Comparison of ENCODE assay signal across 1 cellular context in the genomic region with DNA sequence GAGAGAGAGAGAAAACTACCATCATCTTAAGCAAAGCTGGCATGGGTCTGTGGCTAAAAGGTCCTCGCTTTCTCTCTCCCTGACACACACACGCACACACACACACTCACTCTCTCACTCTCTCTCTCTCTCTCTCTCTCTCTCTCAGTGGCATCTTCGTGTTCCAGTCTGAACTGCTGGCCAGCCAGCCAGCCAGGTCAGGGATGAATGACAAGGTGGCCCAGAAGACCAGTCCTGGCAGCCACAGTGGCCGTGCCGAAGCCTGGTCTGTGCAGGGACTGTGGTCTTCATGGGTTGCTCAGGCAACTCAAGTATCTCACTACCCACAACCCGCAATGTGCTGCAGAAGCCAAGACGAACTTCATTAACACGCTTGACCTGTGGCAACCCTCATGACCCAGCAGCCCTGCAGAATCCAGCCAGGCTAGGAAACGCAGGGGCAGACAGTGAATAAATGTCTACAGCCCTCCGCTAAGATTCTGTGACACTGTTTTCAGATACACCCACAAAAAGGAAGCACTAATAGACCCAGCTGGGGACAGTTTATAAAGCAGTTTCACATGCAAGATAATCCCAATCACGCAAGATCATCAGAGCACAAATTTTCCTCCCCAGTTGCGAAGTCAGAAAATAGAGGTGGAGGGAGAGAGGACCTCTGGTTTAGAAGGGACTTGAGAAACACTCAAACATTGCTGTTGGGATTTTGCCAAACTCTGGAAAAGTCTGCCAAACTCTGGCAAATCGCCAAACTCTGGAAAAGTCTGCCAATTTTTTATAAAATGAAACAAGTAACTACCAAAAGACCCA.
TF ChIP-seq lines count a peak whose summit lies in the region.

No MANE protein-coding gene starts in this region.

TF ChIP-seq in HEK293, 187 proteins besides CTCF, POLR2A, EP300 and RAD21 (continued from another document):
- TF ChIP-seq, protein P1, sequence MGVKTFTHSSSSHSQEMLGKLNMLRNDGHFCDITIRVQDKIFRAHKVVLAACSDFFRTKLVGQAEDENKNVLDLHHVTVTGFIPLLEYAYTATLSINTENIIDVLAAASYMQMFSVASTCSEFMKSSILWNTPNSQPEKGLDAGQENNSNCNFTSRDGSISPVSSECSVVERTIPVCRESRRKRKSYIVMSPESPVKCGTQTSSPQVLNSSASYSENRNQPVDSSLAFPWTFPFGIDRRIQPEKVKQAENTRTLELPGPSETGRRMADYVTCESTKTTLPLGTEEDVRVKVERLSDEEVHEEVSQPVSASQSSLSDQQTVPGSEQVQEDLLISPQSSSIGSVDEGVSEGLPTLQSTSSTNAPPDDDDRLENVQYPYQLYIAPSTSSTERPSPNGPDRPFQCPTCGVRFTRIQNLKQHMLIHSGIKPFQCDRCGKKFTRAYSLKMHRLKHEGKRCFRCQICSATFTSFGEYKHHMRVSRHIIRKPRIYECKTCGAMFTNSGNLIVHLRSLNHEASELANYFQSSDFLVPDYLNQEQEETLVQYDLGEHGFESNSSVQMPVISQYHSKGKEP (tag by site-specific recombination; IDR thresholded peaks at IDR 0.05), result 0 out of 2 replicates have a peak, but pooled peaks have one; percentile 26
- no peak for TF ChIP-seq KLF7 (tag by site-specific recombination; IDR thresholded peaks at IDR 0.05; ENCODE audit: borderline replicate concordance)
- TF ChIP-seq ZNF830 (tag by site-specific recombination; IDR thresholded peaks at IDR 0.05; ENCODE audit: low read depth), result peak; percentile 52; the same call in 1 of the 2 replicates
- TF ChIP-seq YY2 (tag by site-specific recombination; IDR thresholded peaks at IDR 0.05), result no peak
- TF ChIP-seq, protein P2, sequence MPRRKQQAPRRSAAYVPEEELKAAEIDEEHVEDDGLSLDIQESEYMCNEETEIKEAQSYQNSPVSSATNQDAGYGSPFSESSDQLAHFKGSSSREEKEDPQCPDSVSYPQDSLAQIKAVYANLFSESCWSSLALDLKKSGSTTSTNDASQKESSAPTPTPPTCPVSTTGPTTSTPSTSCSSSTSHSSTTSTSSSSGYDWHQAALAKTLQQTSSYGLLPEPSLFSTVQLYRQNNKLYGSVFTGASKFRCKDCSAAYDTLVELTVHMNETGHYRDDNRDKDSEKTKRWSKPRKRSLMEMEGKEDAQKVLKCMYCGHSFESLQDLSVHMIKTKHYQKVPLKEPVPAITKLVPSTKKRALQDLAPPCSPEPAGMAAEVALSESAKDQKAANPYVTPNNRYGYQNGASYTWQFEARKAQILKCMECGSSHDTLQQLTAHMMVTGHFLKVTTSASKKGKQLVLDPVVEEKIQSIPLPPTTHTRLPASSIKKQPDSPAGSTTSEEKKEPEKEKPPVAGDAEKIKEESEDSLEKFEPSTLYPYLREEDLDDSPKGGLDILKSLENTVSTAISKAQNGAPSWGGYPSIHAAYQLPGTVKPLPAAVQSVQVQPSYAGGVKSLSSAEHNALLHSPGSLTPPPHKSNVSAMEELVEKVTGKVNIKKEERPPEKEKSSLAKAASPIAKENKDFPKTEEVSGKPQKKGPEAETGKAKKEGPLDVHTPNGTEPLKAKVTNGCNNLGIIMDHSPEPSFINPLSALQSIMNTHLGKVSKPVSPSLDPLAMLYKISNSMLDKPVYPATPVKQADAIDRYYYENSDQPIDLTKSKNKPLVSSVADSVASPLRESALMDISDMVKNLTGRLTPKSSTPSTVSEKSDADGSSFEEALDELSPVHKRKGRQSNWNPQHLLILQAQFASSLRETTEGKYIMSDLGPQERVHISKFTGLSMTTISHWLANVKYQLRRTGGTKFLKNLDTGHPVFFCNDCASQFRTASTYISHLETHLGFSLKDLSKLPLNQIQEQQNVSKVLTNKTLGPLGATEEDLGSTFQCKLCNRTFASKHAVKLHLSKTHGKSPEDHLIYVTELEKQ (tag by site-specific recombination; IDR thresholded peaks at IDR 0.05; ENCODE audit: borderline replicate concordance), result no peak
- TF ChIP-seq ZNF660 (tag by site-specific recombination; IDR thresholded peaks at IDR 0.05), result peak; percentile 67; the same call in 1 of the 2 replicates
- TF ChIP-seq, protein P3, sequence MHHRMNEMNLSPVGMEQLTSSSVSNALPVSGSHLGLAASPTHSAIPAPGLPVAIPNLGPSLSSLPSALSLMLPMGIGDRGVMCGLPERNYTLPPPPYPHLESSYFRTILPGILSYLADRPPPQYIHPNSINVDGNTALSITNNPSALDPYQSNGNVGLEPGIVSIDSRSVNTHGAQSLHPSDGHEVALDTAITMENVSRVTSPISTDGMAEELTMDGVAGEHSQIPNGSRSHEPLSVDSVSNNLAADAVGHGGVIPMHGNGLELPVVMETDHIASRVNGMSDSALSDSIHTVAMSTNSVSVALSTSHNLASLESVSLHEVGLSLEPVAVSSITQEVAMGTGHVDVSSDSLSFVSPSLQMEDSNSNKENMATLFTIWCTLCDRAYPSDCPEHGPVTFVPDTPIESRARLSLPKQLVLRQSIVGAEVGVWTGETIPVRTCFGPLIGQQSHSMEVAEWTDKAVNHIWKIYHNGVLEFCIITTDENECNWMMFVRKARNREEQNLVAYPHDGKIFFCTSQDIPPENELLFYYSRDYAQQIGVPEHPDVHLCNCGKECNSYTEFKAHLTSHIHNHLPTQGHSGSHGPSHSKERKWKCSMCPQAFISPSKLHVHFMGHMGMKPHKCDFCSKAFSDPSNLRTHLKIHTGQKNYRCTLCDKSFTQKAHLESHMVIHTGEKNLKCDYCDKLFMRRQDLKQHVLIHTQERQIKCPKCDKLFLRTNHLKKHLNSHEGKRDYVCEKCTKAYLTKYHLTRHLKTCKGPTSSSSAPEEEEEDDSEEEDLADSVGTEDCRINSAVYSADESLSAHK (tag by site-specific recombination; IDR thresholded peaks at IDR 0.05), result 0 out of 2 replicates have a peak, but pooled peaks have one; percentile 15
- TF ChIP-seq, protein P4, sequence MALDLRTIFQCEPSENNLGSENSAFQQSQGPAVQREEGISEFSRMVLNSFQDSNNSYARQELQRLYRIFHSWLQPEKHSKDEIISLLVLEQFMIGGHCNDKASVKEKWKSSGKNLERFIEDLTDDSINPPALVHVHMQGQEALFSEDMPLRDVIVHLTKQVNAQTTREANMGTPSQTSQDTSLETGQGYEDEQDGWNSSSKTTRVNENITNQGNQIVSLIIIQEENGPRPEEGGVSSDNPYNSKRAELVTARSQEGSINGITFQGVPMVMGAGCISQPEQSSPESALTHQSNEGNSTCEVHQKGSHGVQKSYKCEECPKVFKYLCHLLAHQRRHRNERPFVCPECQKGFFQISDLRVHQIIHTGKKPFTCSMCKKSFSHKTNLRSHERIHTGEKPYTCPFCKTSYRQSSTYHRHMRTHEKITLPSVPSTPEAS (tag by site-specific recombination; IDR thresholded peaks at IDR 0.05), result peak; percentile 22; the same call in 1 of the 2 replicates
- TF ChIP-seq, protein P5, sequence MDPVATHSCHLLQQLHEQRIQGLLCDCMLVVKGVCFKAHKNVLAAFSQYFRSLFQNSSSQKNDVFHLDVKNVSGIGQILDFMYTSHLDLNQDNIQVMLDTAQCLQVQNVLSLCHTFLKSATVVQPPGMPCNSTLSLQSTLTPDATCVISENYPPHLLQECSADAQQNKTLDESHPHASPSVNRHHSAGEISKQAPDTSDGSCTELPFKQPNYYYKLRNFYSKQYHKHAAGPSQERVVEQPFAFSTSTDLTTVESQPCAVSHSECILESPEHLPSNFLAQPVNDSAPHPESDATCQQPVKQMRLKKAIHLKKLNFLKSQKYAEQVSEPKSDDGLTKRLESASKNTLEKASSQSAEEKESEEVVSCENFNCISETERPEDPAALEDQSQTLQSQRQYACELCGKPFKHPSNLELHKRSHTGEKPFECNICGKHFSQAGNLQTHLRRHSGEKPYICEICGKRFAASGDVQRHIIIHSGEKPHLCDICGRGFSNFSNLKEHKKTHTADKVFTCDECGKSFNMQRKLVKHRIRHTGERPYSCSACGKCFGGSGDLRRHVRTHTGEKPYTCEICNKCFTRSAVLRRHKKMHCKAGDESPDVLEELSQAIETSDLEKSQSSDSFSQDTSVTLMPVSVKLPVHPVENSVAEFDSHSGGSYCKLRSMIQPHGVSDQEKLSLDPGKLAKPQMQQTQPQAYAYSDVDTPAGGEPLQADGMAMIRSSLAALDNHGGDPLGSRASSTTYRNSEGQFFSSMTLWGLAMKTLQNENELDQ (tag by site-specific recombination; IDR thresholded peaks at IDR 0.05; ENCODE audit: low read depth), result no peak
- no peak for TF ChIP-seq ZNF184 (tag by site-specific recombination; IDR thresholded peaks at IDR 0.05)
